9 cellular contexts compared by ENCODE assay signal in the genomic region with DNA sequence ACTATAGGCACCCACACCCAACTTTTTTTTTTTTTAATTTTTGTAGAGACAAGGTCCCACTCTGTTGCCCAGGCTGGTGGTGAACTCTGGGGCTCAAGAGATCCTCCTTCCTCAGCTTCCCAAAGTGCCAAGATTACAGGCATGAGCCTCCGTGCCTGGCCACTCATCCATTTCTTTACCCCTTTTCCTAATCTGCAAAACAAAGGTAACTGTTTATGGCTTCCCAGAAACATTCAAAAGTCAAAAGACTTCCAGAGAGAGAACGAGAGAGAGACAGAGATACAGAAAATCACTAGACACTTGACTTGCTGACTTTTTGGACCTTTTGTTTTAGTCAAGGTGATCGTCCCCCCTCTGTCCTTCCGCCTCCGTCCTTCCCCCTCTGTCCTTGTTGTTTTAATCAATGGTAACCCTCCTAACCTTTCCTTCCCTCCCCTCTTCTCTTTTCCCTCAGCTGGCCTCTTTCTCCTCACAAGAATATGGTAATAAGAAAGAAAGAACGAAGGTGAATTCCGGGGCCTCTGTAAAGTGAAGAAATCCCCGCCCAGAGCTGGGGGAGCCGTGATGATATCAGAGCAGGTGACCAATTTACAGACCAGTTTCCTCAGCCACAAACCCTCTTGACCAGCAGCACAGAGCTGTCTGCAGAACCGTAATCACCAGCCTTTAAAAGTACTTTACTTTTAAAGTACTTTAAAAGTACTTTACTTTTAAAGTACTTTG. TPM values are rescaled to one million over a fixed set of nuclear protein-coding genes. Genes with fewer than 3 reads are reported as not detected.
A peak's percentile ranks its signal among the peaks of the same experiment; 100 is the strongest.
DNase-seq lines count a peak whose midpoint lies in the region; ATAC-seq, FAIRE-seq and TF ChIP-seq lines count a peak whose summit lies in the region.
"Had no signal": no experiment of that assay in that cellular context is flagged by ENCODE, and none has a peak within 500 bp of the region (broad histone marks: within the 10 kb centered on the region; RNA-seq: fewer than 3 reads in every experiment).

No MANE protein-coding gene starts in this region.

- H3K4me3 Mint-ChIP-seq in activated CD8-positive, alpha-beta memory T cell treated with anti-CD3 and anti-CD28 coated beads, Interleukin-2, amount 10 ng/mL, durations not matched to agents 7 days and 5 days = peak overlapping the region; percentile 5
- peak overlapping the region in 1 of 2 donors; percentile 51 for H3K4me3 Mint-ChIP-seq in stimulated activated naive CD8-positive, alpha-beta T cell treated with anti-CD3 and anti-CD28 coated beads, Interleukin-15, amount 100 ng/mL, for 72 hours

- H3K36me3 ChIP-seq in colonic mucosa = no peaks in the 10 kb centered on the region
- H3K36me3 ChIP-seq in pancreas = no peaks in the 10 kb centered on the region
- H3K36me3 ChIP-seq: MG63 had no signal

- no peaks in the 10 kb centered on the region for H3K9me3 ChIP-seq in colonic mucosa
- H3K9me3 ChIP-seq in pancreas = no peaks in the 10 kb centered on the region
- H3K9me3 ChIP-seq: MG63 had no signal

- 44 to 46% methylated on average over 10 of the region's 10 CpGs for WGBS in pancreas, 2 donors

- H3K27ac ChIP-seq in colonic mucosa = no peak overlapping the region
- no peak overlapping the region for H3K27ac ChIP-seq in pancreas

- no peak overlapping the region for H3K9ac ChIP-seq in colonic mucosa (ENCODE audit: low read depth in 2 of 2, low read length in 2 of 2)

- H3K4me1 ChIP-seq in colonic mucosa (no peaks in the 10 kb centered on the region), pancreas (no peaks in the 10 kb centered on the region)

- peak; percentile 42 for ATAC-seq in activated CD8-positive, alpha-beta memory T cell treated with anti-CD3 and anti-CD28 coated beads, Interleukin-2, amount 10 ng/mL, durations not matched to agents 7 days and 5 days
- ATAC-seq in HG03280 (IDR thresholded peaks at IDR 0.05; ENCODE audit: unreplicated experiment) (peak; percentile 35), pancreas (no peak), HG02763 (IDR thresholded peaks at IDR 0.05; ENCODE audit: unreplicated experiment) (no peak)
- peak; percentile 53 for ATAC-seq in stimulated activated naive CD8-positive, alpha-beta T cell treated with anti-CD3 and anti-CD28 coated beads, Interleukin-15, amount 100 ng/mL, for 72 hours

- no peaks in the 10 kb centered on the region for H3K27me3 Mint-ChIP-seq in activated CD8-positive, alpha-beta memory T cell treated with anti-CD3 and anti-CD28 coated beads, Interleukin-2, amount 10 ng/mL, durations not matched to agents 7 days and 5 days
- H3K27me3 Mint-ChIP-seq in stimulated activated naive CD8-positive, alpha-beta T cell treated with anti-CD3 and anti-CD28 coated beads, Interleukin-15, amount 100 ng/mL, for 72 hours = no peaks in the 10 kb centered on the region

- H3K27ac Mint-ChIP-seq in activated CD8-positive, alpha-beta memory T cell treated with anti-CD3 and anti-CD28 coated beads, Interleukin-2, amount 10 ng/mL, durations not matched to agents 7 days and 5 days = peak overlapping the region; percentile 67
- peak overlapping the region; percentile 28 to 59 for H3K27ac Mint-ChIP-seq in stimulated activated naive CD8-positive, alpha-beta T cell treated with anti-CD3 and anti-CD28 coated beads, Interleukin-15, amount 100 ng/mL, for 72 hours

- intact Hi-C loops in colonic mucosa (cut with DNase I) = no loop called here
- intact Hi-C loops in pancreas (cut with DNase I) = no loop called here

- TF ChIP-seq CTCF in colonic mucosa (IDR thresholded peaks at IDR 0.05) (no peak), pancreas (IDR thresholded peaks at IDR 0.05) (no peak)

- no peak for DNase-seq in activated CD8-positive, alpha-beta memory T cell treated with anti-CD3 and anti-CD28 coated beads, Interleukin-2, amount 10 ng/mL, durations not matched to agents 7 days and 5 days
- no peak for DNase-seq in activated CD8-positive, alpha-beta memory T cell treated with anti-CD3 and anti-CD28 coated beads, Interleukin-2, amount 50 U/mL, for 48 hours
- DNase-seq in colonic mucosa (peak; percentile 48), pancreas (no peak), SW480 (ENCODE audit: low spot score) (no peak)
- no peak for DNase-seq in stimulated activated naive CD8-positive, alpha-beta T cell treated with anti-CD3 and anti-CD28 coated beads, Interleukin-15, amount 100 ng/mL, for 72 hours
- DNase-seq: MG63 had no signal

- no peaks in the 10 kb centered on the region for H3K9me3 Mint-ChIP-seq in activated CD8-positive, alpha-beta memory T cell treated with anti-CD3 and anti-CD28 coated beads, Interleukin-2, amount 10 ng/mL, durations not matched to agents 7 days and 5 days (ENCODE audit: low read depth)
- H3K9me3 Mint-ChIP-seq in stimulated activated naive CD8-positive, alpha-beta T cell treated with anti-CD3 and anti-CD28 coated beads, Interleukin-15, amount 100 ng/mL, for 72 hours = no peaks in the 10 kb centered on the region

- no peak overlapping the region for H3K4me3 ChIP-seq in colonic mucosa
- no peak overlapping the region for H3K4me3 ChIP-seq in pancreas
- H3K4me3 ChIP-seq: MG63 had no signal

- H3K4me1 Mint-ChIP-seq in activated CD8-positive, alpha-beta memory T cell treated with anti-CD3 and anti-CD28 coated beads, Interleukin-2, amount 10 ng/mL, durations not matched to agents 7 days and 5 days = peaks cover 54% of the 10 kb centered on the region
- peaks cover 64% of the 10 kb centered on the region for H3K4me1 Mint-ChIP-seq in stimulated activated naive CD8-positive, alpha-beta T cell treated with anti-CD3 and anti-CD28 coated beads, Interleukin-15, amount 100 ng/mL, for 72 hours

- FAIRE-seq in pancreas (lab: Jason Lieb, UNC) = no peak

- H3K36me3 Mint-ChIP-seq in activated CD8-positive, alpha-beta memory T cell treated with anti-CD3 and anti-CD28 coated beads, Interleukin-2, amount 10 ng/mL, durations not matched to agents 7 days and 5 days = peaks cover 24% of the 10 kb centered on the region

- H3K27me3 ChIP-seq in colonic mucosa (no peaks in the 10 kb centered on the region), pancreas (no peaks in the 10 kb centered on the region)
- H3K27me3 ChIP-seq: MG63 had no signal

- CTCF ChIA-PET in activated CD8-positive, alpha-beta memory T cell treated with anti-CD3 and anti-CD28 coated beads, Interleukin-2, amount 10 ng/mL, durations not matched to agents 7 days and 5 days (lab: Charles Lee) = interaction anchor here (1.8 kb wide), 1 partner anchor 20 kb away, joined by 5 read pairs; no protein-coding TSS in a partner anchor

RNA-seq across cellular contexts. Expression of a gene that starts 21.9 kb away (rescaled TPM):
- total RNA-seq in activated CD8-positive, alpha-beta memory T cell treated with anti-CD3 and anti-CD28 coated beads, Interleukin-2, amount 10 ng/mL, durations not matched to agents 7 days and 5 days = 10 to 100 TPM; 30.9 to 31.5 TPM
- 1 to 10 TPM; 2.0 to 2.1 TPM for total RNA-seq in colonic mucosa
- total RNA-seq in pancreas = 1 to 10 TPM in 2 of 6 donors, under 1 TPM in 4; 0.19 to 4.6 (median 0.38) TPM
- under 1 TPM; 0.19 to 0.27 TPM for polyA plus RNA-seq in pancreas

Comparison
In these comparisons a context has a peak if more than half of its experiments do, and no peak if none do; other contexts are left out.
1. ATAC-seq: peak in activated CD8-positive, alpha-beta memory T cell treated with anti-CD3 and anti-CD28 coated beads, Interleukin-2, amount 10 ng/mL, durations not matched to agents 7 days and 5 days (single experiment), HG03280 (single experiment) and stimulated activated naive CD8-positive, alpha-beta T cell treated with anti-CD3 and anti-CD28 coated beads, Interleukin-15, amount 100 ng/mL, for 72 hours (single experiment); none in pancreas (0 of 4) and HG02763 (single experiment).
2. RNA of a gene that starts 21.9 kb away (total RNA-seq): 30.9 to 31.5 TPM in activated CD8-positive, alpha-beta memory T cell treated with anti-CD3 and anti-CD28 coated beads, Interleukin-2, amount 10 ng/mL, durations not matched to agents 7 days and 5 days; 2.0 to 2.1 TPM in colonic mucosa and 0.19 to 4.6 TPM in pancreas; every median in the first group is over 4 times any median in the second.